1 cellular context compared by ENCODE assay signal in genomic region chr9:129626944-129627297, GRCh38.
TF ChIP-seq lines count a peak whose summit lies in the region.

No MANE protein-coding gene starts in this region.

TF ChIP-seq in GM12878, 131 proteins besides CTCF, POLR2A, EP300 and RAD21:
- TF ChIP-seq CHD1 (IDR thresholded peaks at IDR 0.05; ENCODE audit: low read depth, low read length) (no peak), ZNF274 (IDR thresholded peaks at IDR 0.05; ENCODE audit: insufficient read depth, insufficient read length) (no peak), PRDM15 (CRISPR knock-in tag; IDR thresholded peaks at IDR 0.05) (no peak), SMAD5 (IDR thresholded peaks at IDR 0.05; ENCODE audit: low read depth) (no peak; the same call in 1 of the 2 replicates), CREM (IDR thresholded peaks at IDR 0.05; ENCODE audit: low read depth) (0 out of 2 replicates have a peak, but pooled peaks have one; percentile 41), GABPA (IDR thresholded peaks at IDR 0.05; ENCODE audit: low read depth) (peak; percentile 72), CREB1 (IDR thresholded peaks at IDR 0.05; ENCODE audit: low read depth) (peak; percentile 39; the same call in 1 of the 2 replicates)
- TF ChIP-seq, protein P1, sequence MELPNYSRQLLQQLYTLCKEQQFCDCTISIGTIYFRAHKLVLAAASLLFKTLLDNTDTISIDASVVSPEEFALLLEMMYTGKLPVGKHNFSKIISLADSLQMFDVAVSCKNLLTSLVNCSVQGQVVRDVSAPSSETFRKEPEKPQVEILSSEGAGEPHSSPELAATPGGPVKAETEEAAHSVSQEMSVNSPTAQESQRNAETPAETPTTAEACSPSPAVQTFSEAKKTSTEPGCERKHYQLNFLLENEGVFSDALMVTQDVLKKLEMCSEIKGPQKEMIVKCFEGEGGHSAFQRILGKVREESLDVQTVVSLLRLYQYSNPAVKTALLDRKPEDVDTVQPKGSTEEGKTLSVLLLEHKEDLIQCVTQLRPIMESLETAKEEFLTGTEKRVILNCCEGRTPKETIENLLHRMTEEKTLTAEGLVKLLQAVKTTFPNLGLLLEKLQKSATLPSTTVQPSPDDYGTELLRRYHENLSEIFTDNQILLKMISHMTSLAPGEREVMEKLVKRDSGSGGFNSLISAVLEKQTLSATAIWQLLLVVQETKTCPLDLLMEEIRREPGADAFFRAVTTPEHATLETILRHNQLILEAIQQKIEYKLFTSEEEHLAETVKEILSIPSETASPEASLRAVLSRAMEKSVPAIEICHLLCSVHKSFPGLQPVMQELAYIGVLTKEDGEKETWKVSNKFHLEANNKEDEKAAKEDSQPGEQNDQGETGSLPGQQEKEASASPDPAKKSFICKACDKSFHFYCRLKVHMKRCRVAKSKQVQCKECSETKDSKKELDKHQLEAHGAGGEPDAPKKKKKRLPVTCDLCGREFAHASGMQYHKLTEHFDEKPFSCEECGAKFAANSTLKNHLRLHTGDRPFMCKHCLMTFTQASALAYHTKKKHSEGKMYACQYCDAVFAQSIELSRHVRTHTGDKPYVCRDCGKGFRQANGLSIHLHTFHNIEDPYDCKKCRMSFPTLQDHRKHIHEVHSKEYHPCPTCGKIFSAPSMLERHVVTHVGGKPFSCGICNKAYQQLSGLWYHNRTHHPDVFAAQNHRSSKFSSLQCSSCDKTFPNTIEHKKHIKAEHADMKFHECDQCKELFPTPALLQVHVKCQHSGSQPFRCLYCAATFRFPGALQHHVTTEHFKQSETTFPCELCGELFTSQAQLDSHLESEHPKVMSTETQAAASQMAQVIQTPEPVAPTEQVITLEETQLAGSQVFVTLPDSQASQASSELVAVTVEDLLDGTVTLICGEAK (IDR thresholded peaks at IDR 0.05; ENCODE audit: borderline replicate concordance), result peak; percentile 59; the same call in 1 of the 2 replicates
